In genomic region chr1:92081031-92081430, GRCh38 we compare ENCODE assay signal across 10 cellular contexts. TPM values are rescaled to one million over a fixed set of nuclear protein-coding genes. Genes with fewer than 3 reads are reported as not detected.
DNase-seq lines count a peak whose midpoint lies in the region; ATAC-seq and TF ChIP-seq lines count a peak whose summit lies in the region.
"Had no signal": no experiment of that assay in that cellular context is flagged by ENCODE, and none has a peak within 500 bp of the region (broad histone marks: within the 10 kb centered on the region; RNA-seq: fewer than 3 reads in every experiment).

No MANE protein-coding gene starts in this region.

- H3K9me3 ChIP-seq in cardiac muscle cell (ENCODE audit: low read depth), result no peaks in the 10 kb centered on the region
- peaks cover 11 to 12% of the 10 kb centered on the region in 2 donors for H3K9me3 ChIP-seq in breast epithelium
- peaks cover 5% of the 10 kb centered on the region for H3K9me3 ChIP-seq in mesodermal cell (ENCODE audit: control insufficient read depth, low read length)

- ATAC-seq in left ventricle myocardium superior (no peak), GM18867 (IDR thresholded peaks at IDR 0.05; ENCODE audit: unreplicated experiment) (no peak)

- H3K4me3 ChIP-seq in cardiac muscle cell (peak overlapping the region; percentile 78), breast epithelium (peak overlapping the region; percentile 67 to 82 (median 71)), mesodermal cell (ENCODE audit: extremely low read depth, insufficient read depth, low read length, poor library complexity, severe bottlenecking) (peak overlapping the region; percentile 56), urinary bladder (ENCODE audit: low read depth, low read length) (peak overlapping the region; percentile 76)

- H3K27ac ChIP-seq in cardiac muscle cell, result peak overlapping the region; percentile 73
- peak overlapping the region; percentile 79 to 89 for H3K27ac ChIP-seq in breast epithelium
- H3K27ac ChIP-seq in mesodermal cell (ENCODE audit: low read depth, low read length, severe bottlenecking), result no peak overlapping the region
- no peak overlapping the region for H3K27ac ChIP-seq in urinary bladder (ENCODE audit: low read depth)

- DNase-seq in cardiac muscle cell (ENCODE audit: low read depth in 1 of 2, low spot score in 1 of 2) (no peak), left ventricle myocardium superior (no peak), breast epithelium (ENCODE audit: low spot score in 2 of 2) (no peak), AG08396 (ENCODE audit: low spot score) (no peak), occipital lobe (lab: John Stamatoyannopoulos, UW) (no peak)
- DNase-seq: dermis blood vessel endothelial cell had no signal

- H3K4me1 ChIP-seq in cardiac muscle cell (ENCODE audit: low read depth), result no peaks in the 10 kb centered on the region
- no peaks in the 10 kb centered on the region for H3K4me1 ChIP-seq in breast epithelium
- H3K4me1 ChIP-seq in mesodermal cell (ENCODE audit: control insufficient read depth, insufficient read depth, low read length, poor library complexity, severe bottlenecking), result peaks cover 2% of the 10 kb centered on the region
- no peaks in the 10 kb centered on the region for H3K4me1 ChIP-seq in urinary bladder (ENCODE audit: insufficient read depth)

- TF ChIP-seq CTCF in cardiac muscle cell (IDR thresholded peaks at IDR 0.05; ENCODE audit: low read depth, low read length) (no peak), breast epithelium (IDR thresholded peaks at IDR 0.05) (no peak)

- 100% methylated on average over 1 to 2 of the region's 4 CpGs for WGBS in mesodermal cell (ENCODE audit: insufficient coverage in 2 of 2), 2 experiments
- WGBS in urinary bladder, result 30% methylated on average over 4 of the region's 4 CpGs

- H3K36me3 ChIP-seq in cardiac muscle cell, result no peaks in the 10 kb centered on the region
- H3K36me3 ChIP-seq in breast epithelium, result no peaks in the 10 kb centered on the region
- H3K36me3 ChIP-seq in mesodermal cell (ENCODE audit: control insufficient read depth, insufficient read depth, low read length), result no peaks in the 10 kb centered on the region
- no peaks in the 10 kb centered on the region for H3K36me3 ChIP-seq in urinary bladder (ENCODE audit: insufficient read depth)

- intact Hi-C loops in left ventricle myocardium superior (cut with micrococcal nuclease), result no loop called here
- intact Hi-C loops in breast epithelium (cut with DNase I; ENCODE audit: low total_unique reads), result loop anchor here (5.0 kb wide), 1 partner anchor 84 kb away; no protein-coding TSS in a partner anchor

- no peak for TF ChIP-seq POLR2A in breast epithelium (IDR thresholded peaks at IDR 0.05)

- no peaks in the 10 kb centered on the region for H3K27me3 ChIP-seq in cardiac muscle cell
- H3K27me3 ChIP-seq in breast epithelium, result no peaks in the 10 kb centered on the region

RNA-seq across cellular contexts. Expression of gene BTBD8, which starts 0.9 kb away (rescaled TPM):
- total RNA-seq in cardiac muscle cell (6.6 and 8.3 TPM in 2 replicates), left ventricle myocardium superior (4.4 TPM), breast epithelium (10 to 100 TPM in 1 of 3 donors, 1 to 10 TPM in 2; 7.2 to 12.6 (median 7.5) TPM), urinary bladder (16.1 TPM), occipital lobe (93.1 TPM)
- polyA plus RNA-seq in cardiac muscle cell (2.7 and 3.1 TPM in 2 replicates), urinary bladder (2.0 TPM)
- polyA plus RNA-seq in mesodermal cell (2013, experiment 1 of 2), result 3.4 TPM
- 4.0 TPM for polyA plus RNA-seq in mesodermal cell (2013, experiment 2 of 2)

RNA-seq across cellular contexts. Expression of gene SETSIP, which starts 5.8 kb away (rescaled TPM):
- total RNA-seq in cardiac muscle cell (not detected in 2 replicates), left ventricle myocardium superior (not detected), breast epithelium (not detected), urinary bladder (not detected), occipital lobe (0.47 TPM)
- polyA plus RNA-seq in cardiac muscle cell (not detected in 2 replicates), urinary bladder (not detected)
- not detected for polyA plus RNA-seq in mesodermal cell (2013, experiment 1 of 2)
- polyA plus RNA-seq in mesodermal cell (2013, experiment 2 of 2), result not detected
- total RNA-seq: dermis blood vessel endothelial cell, temporal lobe had no signal

RNA-seq across cellular contexts. Expression of gene EPHX4, which starts 51.2 kb away (rescaled TPM):
- 1.9 and 2.1 TPM in 2 replicates for total RNA-seq in cardiac muscle cell
- 1.7 and 6.2 TPM in 2 replicates for polyA plus RNA-seq in cardiac muscle cell
- 0.17 TPM for total RNA-seq in left ventricle myocardium superior
- total RNA-seq in breast epithelium, result 1 to 10 TPM in 1 of 3 donors, under 1 TPM in 1, not detected in 1; 0.33 to 2.6 TPM
- 1.7 TPM for polyA plus RNA-seq in mesodermal cell (2013, experiment 1 of 2)
- polyA plus RNA-seq in mesodermal cell (2013, experiment 2 of 2), result 0.86 TPM
- 0.69 TPM for total RNA-seq in urinary bladder
- 0.81 TPM for polyA plus RNA-seq in urinary bladder
- 17.2 TPM for total RNA-seq in occipital lobe

Comparison
In these comparisons a context has a peak if more than half of its experiments do, and no peak if none do; other contexts are left out.
1. H3K27ac ChIP-seq: peak in cardiac muscle cell (single experiment) and breast epithelium (2 of 2); none in mesodermal cell (single experiment) and urinary bladder (single experiment).
2. Peak in every context shown above with its lines, with median percentiles within 50 percentile points of each other: H3K4me3 ChIP-seq.